16 cellular contexts compared by ENCODE assay signal in the genomic region with DNA sequence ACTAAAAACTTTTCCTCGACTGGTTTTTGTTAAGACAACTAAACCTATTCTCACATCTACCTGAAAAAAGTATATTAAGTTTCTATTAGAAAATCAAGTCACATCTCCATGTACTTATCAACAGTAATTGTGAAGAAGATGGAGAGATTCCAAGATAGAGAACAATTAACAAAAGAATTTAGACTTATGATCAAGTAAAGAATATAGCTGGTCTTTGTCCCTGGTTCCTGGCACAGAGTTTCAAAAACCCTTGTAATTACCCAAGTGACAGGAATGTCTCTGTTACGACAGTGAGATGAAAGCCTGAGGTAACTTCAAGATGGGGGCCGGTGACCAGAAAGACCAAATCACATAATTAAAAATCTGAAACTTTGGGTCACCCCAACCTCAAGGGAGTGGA.
"Had no signal": no experiment of that assay in that cellular context is flagged by ENCODE, and none has a peak within 500 bp of the region (broad histone marks: within the 10 kb centered on the region; RNA-seq: fewer than 3 reads in every experiment).

No MANE protein-coding gene starts in this region.

- ATAC-seq: foreskin keratinocyte, heart left ventricle, left lobe of liver, natural killer cell, right cardiac atrium, upper lobe of right lung had no signal

- H3K36me3 ChIP-seq: upper lobe of right lung, vagina had no signal

- DNase-seq: foreskin keratinocyte; heart left ventricle; mammary epithelial cell; natural killer cell; right cardiac atrium; small intestine; stimulated activated CD4-positive, alpha-beta T cell treated with anti-CD3 and anti-CD28 coated beads, Interleukin-12 subunit alpha, Interleukin-12 subunit beta, amount 100 ng/mL, for 4 hours; stimulated activated naive CD4-positive, alpha-beta T cell; stomach; testis; upper lobe of right lung had no signal

- H3K4me3 ChIP-seq: heart left ventricle, stomach, testis, tibial nerve, upper lobe of right lung, vagina had no signal

- H3K27me3 ChIP-seq: foreskin keratinocyte, heart left ventricle, stomach, testis, tibial nerve, upper lobe of right lung, vagina had no signal

- H3K4me1 ChIP-seq: upper lobe of right lung had no signal

- FAIRE-seq: colon, endothelial cell of umbilical vein, small intestine had no signal

- H3K27ac ChIP-seq: foreskin keratinocyte, heart left ventricle, stomach, testis, upper lobe of right lung, vagina had no signal
